ENCODE assay signal across 13 cellular contexts in genomic region chr17:1661045-1661444, GRCh38. TPM values are rescaled to one million over a fixed set of nuclear protein-coding genes. Genes with fewer than 3 reads are reported as not detected.
DNase-seq lines count a peak whose midpoint lies in the region; TF ChIP-seq lines count a peak whose summit lies in the region.
"Had no signal": no experiment of that assay in that cellular context is flagged by ENCODE, and none has a peak within 500 bp of the region (broad histone marks: within the 10 kb centered on the region; RNA-seq: fewer than 3 reads in every experiment).

No MANE protein-coding gene starts in this region.

- TSS peak; percentile 77 for BruUV-seq in Calu3 (replicated peaks; lab: Mats Ljungman, UMichigan)

- H3K9me3 Mint-ChIP-seq in Calu3 (ENCODE audit: low read depth, unreplicated experiment) = no peaks in the 10 kb centered on the region
- H3K9me3 Mint-ChIP-seq in activated CD4-positive, alpha-beta memory T cell treated with anti-CD3 and anti-CD28 coated beads, Interleukin-2, amount 10 ng/mL, durations not matched to agents 7 days and 5 days = no peaks in the 10 kb centered on the region

- no peaks in the 10 kb centered on the region for H3K27me3 Mint-ChIP-seq in Calu3 (ENCODE audit: unreplicated experiment)
- H3K27me3 Mint-ChIP-seq in activated CD4-positive, alpha-beta memory T cell treated with anti-CD3 and anti-CD28 coated beads, Interleukin-2, amount 10 ng/mL, durations not matched to agents 7 days and 5 days = no peaks in the 10 kb centered on the region

- POLR2A ChIA-PET in RWPE1 (lab: Yijun Ruan, JAX; ENCODE audit: low non-redundant PET) = interaction anchor here (0.5 to 0.6 kb wide), 2 partner anchors 12 to 22 kb away, joined by 3 read pairs; partner anchors contain the start of gene RILP
- POLR2A ChIA-PET in activated CD4-positive, alpha-beta memory T cell treated with anti-CD3 and anti-CD28 coated beads, Interleukin-2, amount 10 ng/mL, durations not matched to agents 7 days and 5 days (lab: Charles Lee) = interaction anchor here (1.0 to 2.7 kb wide), 4 partner anchors 9 to 55 kb away, joined by 5 to 15 read pairs (median 8); partner anchors contain the start of genes PRPF8 and RILP

- intact Hi-C loops in Calu3 (cut with micrococcal nuclease; ENCODE audit: unreplicated experiment) = no loop called here

- TF ChIP-seq CTCF in Calu3 (IDR thresholded peaks at IDR 0.05; ENCODE audit: unreplicated experiment) = no peak
- TF ChIP-seq CTCF in RWPE1 (conservative IDR thresholded peaks at IDR 0.05; ENCODE audit: low read depth) = no peak

- no peaks in the 10 kb centered on the region for H3K4me1 Mint-ChIP-seq in Calu3 (ENCODE audit: low read depth, unreplicated experiment)
- no peaks in the 10 kb centered on the region for H3K4me1 Mint-ChIP-seq in activated CD4-positive, alpha-beta memory T cell treated with anti-CD3 and anti-CD28 coated beads, Interleukin-2, amount 10 ng/mL, durations not matched to agents 7 days and 5 days

- peak overlapping the region; percentile 6; the same call in 1 of the 2 replicates for H3K27ac ChIP-seq in RWPE1

- peaks cover 55% of the 10 kb centered on the region for H3K36me3 Mint-ChIP-seq in Calu3 (ENCODE audit: insufficient read depth, unreplicated experiment)
- peaks cover 70% of the 10 kb centered on the region for H3K36me3 Mint-ChIP-seq in activated CD4-positive, alpha-beta memory T cell treated with anti-CD3 and anti-CD28 coated beads, Interleukin-2, amount 10 ng/mL, durations not matched to agents 7 days and 5 days (ENCODE audit: low read depth)

- CTCF ChIA-PET in Calu3 (lab: Charles Lee) (no interaction called here), RWPE1 (lab: Yijun Ruan, JAX) (interaction anchor here (0.6 to 1.6 kb wide), 2 partner anchors 9 to 1003 kb away, joined by 3 to 4 read pairs; no protein-coding TSS in a partner anchor)
- CTCF ChIA-PET in activated CD4-positive, alpha-beta memory T cell treated with anti-CD3 and anti-CD28 coated beads, Interleukin-2, amount 10 ng/mL, durations not matched to agents 7 days and 5 days (lab: Charles Lee) = interaction anchor here (0.6 to 3.4 kb wide), 2 partner anchors 11 to 12 kb away, joined by 3 to 13 read pairs; partner anchors contain the start of gene RILP

- H3K4me3 Mint-ChIP-seq in Calu3 (ENCODE audit: low read depth, unreplicated experiment) = no peak overlapping the region
- H3K4me3 Mint-ChIP-seq in activated CD4-positive, alpha-beta memory T cell treated with anti-CD3 and anti-CD28 coated beads, Interleukin-2, amount 10 ng/mL, durations not matched to agents 7 days and 5 days = no peak overlapping the region
- H3K4me3 Mint-ChIP-seq: CD14-positive monocyte had no signal

- DNase-seq in Calu3 = no peak
- DNase-seq in RWPE1 (ENCODE audit: low spot score) = no peak
- no peak for DNase-seq in occipital lobe (lab: John Stamatoyannopoulos, UW)
- DNase-seq in activated CD4-positive, alpha-beta memory T cell treated with anti-CD3 and anti-CD28 coated beads, Interleukin-2, amount 10 ng/mL, durations not matched to agents 7 days and 5 days = no peak
- DNase-seq: Caco-2, DMS53, NCI-H1417 treated with DMSO at 0.1 percent for 48 hours, NCI-H2029, NCI-H2171 treated with DMSO at 0.1 percent for 48 hours, NCI-H82 had no signal

- no peak overlapping the region for H3K27ac Mint-ChIP-seq in Calu3 (ENCODE audit: unreplicated experiment)
- no peak overlapping the region for H3K27ac Mint-ChIP-seq in activated CD4-positive, alpha-beta memory T cell treated with anti-CD3 and anti-CD28 coated beads, Interleukin-2, amount 10 ng/mL, durations not matched to agents 7 days and 5 days

RNA-seq across cellular contexts. Expression of gene RILP, which starts 11.4 kb away (rescaled TPM):
- total RNA-seq in Calu3 (2022) (1.8 and 3.2 TPM in 2 replicates), occipital lobe (1.4 TPM)
- 1 to 10 TPM; 7.5 to 8.7 TPM for total RNA-seq in activated CD4-positive, alpha-beta memory T cell treated with anti-CD3 and anti-CD28 coated beads, Interleukin-2, amount 10 ng/mL, durations not matched to agents 7 days and 5 days

RNA-seq across cellular contexts. Expression of gene SCARF1, which starts 15.5 kb away (rescaled TPM):
- 0.14 and 0.37 TPM in 2 replicates for total RNA-seq in Calu3 (2022)
- 3.9 TPM for total RNA-seq in occipital lobe
- total RNA-seq in activated CD4-positive, alpha-beta memory T cell treated with anti-CD3 and anti-CD28 coated beads, Interleukin-2, amount 10 ng/mL, durations not matched to agents 7 days and 5 days = 1 to 10 TPM; 2.8 to 3.2 TPM
- total RNA-seq: A673, NCI-H460 had no signal

RNA-seq across cellular contexts. Expression of gene PRPF8, which starts 23.6 kb away (rescaled TPM):
- total RNA-seq in Calu3 (2022) = 182 and 206 TPM in 2 replicates
- total RNA-seq in occipital lobe = 71.1 TPM
- 100 to 1,000 TPM; 264 to 267 TPM for total RNA-seq in activated CD4-positive, alpha-beta memory T cell treated with anti-CD3 and anti-CD28 coated beads, Interleukin-2, amount 10 ng/mL, durations not matched to agents 7 days and 5 days

RNA-seq across cellular contexts. Expression of gene SLC43A2, which starts 32.4 kb away (rescaled TPM):
- 3.3 TPM in 2 replicates for total RNA-seq in Calu3 (2022)
- total RNA-seq in occipital lobe = 15.1 TPM
- under 1 TPM; 0.73 to 0.85 TPM for total RNA-seq in activated CD4-positive, alpha-beta memory T cell treated with anti-CD3 and anti-CD28 coated beads, Interleukin-2, amount 10 ng/mL, durations not matched to agents 7 days and 5 days

RNA-seq across cellular contexts. Expression of gene TLCD2, which starts 49.1 kb away (rescaled TPM):
- total RNA-seq in Calu3 (2022) = 5.9 and 6.7 TPM in 2 replicates
- 0.47 TPM for total RNA-seq in occipital lobe
- total RNA-seq in activated CD4-positive, alpha-beta memory T cell treated with anti-CD3 and anti-CD28 coated beads, Interleukin-2, amount 10 ng/mL, durations not matched to agents 7 days and 5 days = under 1 TPM; 0.65 to 0.75 TPM
